In genomic region chr12:47816646-47817271, GRCh38 we compare ENCODE assay signal across 8 cellular contexts. TPM values are rescaled to one million over a fixed set of nuclear protein-coding genes. Genes with fewer than 3 reads are reported as not detected.
DNase-seq lines count a peak whose midpoint lies in the region; ATAC-seq and TF ChIP-seq lines count a peak whose summit lies in the region.

No MANE protein-coding gene starts in this region.

- H3K9me3 Mint-ChIP-seq in natural killer cell treated with Interleukin-12 subunit alpha and Interleukin-12 subunit beta and Interleukin-15 and Interleukin-18, amount 100 ng/mL, for 72 hours, result peaks cover 4% of the 10 kb centered on the region

- peak; percentile 18 for DNase-seq in NCI-H146 treated with DMSO at 0.1 percent for 48 hours (lab: John Stamatoyannopoulos, UW; ENCODE audit: unreplicated experiment)
- no peak for DNase-seq in dorsolateral prefrontal cortex
- DNase-seq in natural killer cell treated with Interleukin-12 subunit alpha and Interleukin-12 subunit beta and Interleukin-15 and Interleukin-18, amount 100 ng/mL, for 72 hours (ENCODE audit: low spot score), result no peak
- no peak for DNase-seq in T-helper 9 cell
- no peak for DNase-seq in NCI-H82 treated with DMSO at 0.1 percent for 48 hours (lab: John Stamatoyannopoulos, UW; ENCODE audit: unreplicated experiment)

- H2AFZ ChIP-seq in ACC112 (ENCODE audit: low read length, unreplicated experiment), result no peak overlapping the region

- H3K27ac ChIP-seq in ACC112 (ENCODE audit: low read depth, low read length) (peak overlapping the region; percentile 92), dorsolateral prefrontal cortex (peak overlapping the region in 58 of 59 donors; percentile 16 to 98 (median 94))

- H3K4me1 ChIP-seq in ACC112 (ENCODE audit: control insufficient read depth, insufficient read depth, low read length, unreplicated experiment), result peaks cover 74% of the 10 kb centered on the region

- no peak for TF ChIP-seq CTCF in dorsolateral prefrontal cortex (IDR thresholded peaks at IDR 0.05 in 54 of 56, conservative IDR thresholded peaks at IDR 0.05 in 2 of 56; ENCODE audit: low read depth in 1 of 56, partially characterized antibody in 56 of 56)

- intact Hi-C loops in dorsolateral prefrontal cortex (cut with DNase I), result no loop called here

- no peak for ATAC-seq in natural killer cell treated with Interleukin-12 subunit alpha and Interleukin-12 subunit beta and Interleukin-15 and Interleukin-18, amount 100 ng/mL, for 72 hours
- no peak for ATAC-seq in HG02588 (IDR thresholded peaks at IDR 0.05; ENCODE audit: unreplicated experiment)
- no peak for ATAC-seq in GM19023 (IDR thresholded peaks at IDR 0.05; ENCODE audit: unreplicated experiment)

- H3K27ac Mint-ChIP-seq in natural killer cell treated with Interleukin-12 subunit alpha and Interleukin-12 subunit beta and Interleukin-15 and Interleukin-18, amount 100 ng/mL, for 72 hours, result peak overlapping the region; percentile 94 to 100

- H3K27me3 Mint-ChIP-seq in natural killer cell treated with Interleukin-12 subunit alpha and Interleukin-12 subunit beta and Interleukin-15 and Interleukin-18, amount 100 ng/mL, for 72 hours, result no peaks in the 10 kb centered on the region

- no peaks in the 10 kb centered on the region for H3K27me3 ChIP-seq in ACC112 (ENCODE audit: insufficient read depth, low read length)
- no peaks in the 10 kb centered on the region for H3K27me3 ChIP-seq in dorsolateral prefrontal cortex

- H3K4me1 Mint-ChIP-seq in natural killer cell treated with Interleukin-12 subunit alpha and Interleukin-12 subunit beta and Interleukin-15 and Interleukin-18, amount 100 ng/mL, for 72 hours (ENCODE audit: low read depth in 2 of 2), result peaks cover 68 to 70% of the 10 kb centered on the region in 2 donors

- H3K36me3 Mint-ChIP-seq in natural killer cell treated with Interleukin-12 subunit alpha and Interleukin-12 subunit beta and Interleukin-15 and Interleukin-18, amount 100 ng/mL, for 72 hours, result peaks cover 5% of the 10 kb centered on the region

- 0 out of 2 replicates have a peak, but pooled peaks cover 3% of the 10 kb centered on the region for H3K36me3 ChIP-seq in ACC112 (ENCODE audit: insufficient read depth, low read length)

- H3K4me3 Mint-ChIP-seq in natural killer cell treated with Interleukin-12 subunit alpha and Interleukin-12 subunit beta and Interleukin-15 and Interleukin-18, amount 100 ng/mL, for 72 hours, result peak overlapping the region; percentile 90

- H3K4me3 ChIP-seq in ACC112 (ENCODE audit: low read depth, low read length), result peak overlapping the region; percentile 92
- H3K4me3 ChIP-seq in dorsolateral prefrontal cortex, result peak overlapping the region in 40 of 59 donors; percentile 0 to 79 (median 26)

- H3K79me2 ChIP-seq in ACC112 (ENCODE audit: control insufficient read depth, insufficient read depth, low read length, unreplicated experiment), result peaks cover 81% of the 10 kb centered on the region

RNA-seq across cellular contexts. Expression of gene HDAC7, which starts 2.9 kb away (rescaled TPM):
- total RNA-seq in dorsolateral prefrontal cortex, result 10 to 100 TPM; 25.9 to 77.6 (median 46.8) TPM
- 100 to 1,000 TPM; 127 to 176 TPM for total RNA-seq in natural killer cell treated with Interleukin-12 subunit alpha and Interleukin-12 subunit beta and Interleukin-15 and Interleukin-18, amount 100 ng/mL, for 72 hours

RNA-seq across cellular contexts. Expression of gene SLC48A1, which starts 43.7 kb away (rescaled TPM):
- total RNA-seq in dorsolateral prefrontal cortex, result 100 to 1,000 TPM in 84 of 120 experiments, 10 to 100 TPM in 36; 71.9 to 264 (median 114) TPM
- total RNA-seq in natural killer cell treated with Interleukin-12 subunit alpha and Interleukin-12 subunit beta and Interleukin-15 and Interleukin-18, amount 100 ng/mL, for 72 hours, result 1 to 10 TPM; 5.1 to 9.8 TPM

RNA-seq across cellular contexts. Expression of gene RAPGEF3, which starts 58.1 kb away (rescaled TPM):
- total RNA-seq in dorsolateral prefrontal cortex, result 100 to 1,000 TPM in 51 of 120 experiments, 10 to 100 TPM in 69; 33.3 to 206 (median 93.7) TPM
- total RNA-seq in natural killer cell treated with Interleukin-12 subunit alpha and Interleukin-12 subunit beta and Interleukin-15 and Interleukin-18, amount 100 ng/mL, for 72 hours, result under 1 TPM; 0.19 to 0.25 TPM

Comparison
In these comparisons a context has a peak if more than half of its experiments do, and no peak if none do; other contexts are left out.
1. RNA of gene SLC48A1, which starts 43.7 kb away (total RNA-seq): 71.9 to 264 TPM in dorsolateral prefrontal cortex; 5.1 to 9.8 TPM in natural killer cell treated with Interleukin-12 subunit alpha and Interleukin-12 subunit beta and Interleukin-15 and Interleukin-18, amount 100 ng/mL, for 72 hours; every median in the first group is over 4 times any median in the second.
2. RNA of gene RAPGEF3, which starts 58.1 kb away (total RNA-seq): 33.3 to 206 TPM in dorsolateral prefrontal cortex; 0.19 to 0.25 TPM in natural killer cell treated with Interleukin-12 subunit alpha and Interleukin-12 subunit beta and Interleukin-15 and Interleukin-18, amount 100 ng/mL, for 72 hours; every median in the first group is over 10 times any median in the second.